8 cellular contexts compared by ENCODE assay signal in the genomic region with DNA sequence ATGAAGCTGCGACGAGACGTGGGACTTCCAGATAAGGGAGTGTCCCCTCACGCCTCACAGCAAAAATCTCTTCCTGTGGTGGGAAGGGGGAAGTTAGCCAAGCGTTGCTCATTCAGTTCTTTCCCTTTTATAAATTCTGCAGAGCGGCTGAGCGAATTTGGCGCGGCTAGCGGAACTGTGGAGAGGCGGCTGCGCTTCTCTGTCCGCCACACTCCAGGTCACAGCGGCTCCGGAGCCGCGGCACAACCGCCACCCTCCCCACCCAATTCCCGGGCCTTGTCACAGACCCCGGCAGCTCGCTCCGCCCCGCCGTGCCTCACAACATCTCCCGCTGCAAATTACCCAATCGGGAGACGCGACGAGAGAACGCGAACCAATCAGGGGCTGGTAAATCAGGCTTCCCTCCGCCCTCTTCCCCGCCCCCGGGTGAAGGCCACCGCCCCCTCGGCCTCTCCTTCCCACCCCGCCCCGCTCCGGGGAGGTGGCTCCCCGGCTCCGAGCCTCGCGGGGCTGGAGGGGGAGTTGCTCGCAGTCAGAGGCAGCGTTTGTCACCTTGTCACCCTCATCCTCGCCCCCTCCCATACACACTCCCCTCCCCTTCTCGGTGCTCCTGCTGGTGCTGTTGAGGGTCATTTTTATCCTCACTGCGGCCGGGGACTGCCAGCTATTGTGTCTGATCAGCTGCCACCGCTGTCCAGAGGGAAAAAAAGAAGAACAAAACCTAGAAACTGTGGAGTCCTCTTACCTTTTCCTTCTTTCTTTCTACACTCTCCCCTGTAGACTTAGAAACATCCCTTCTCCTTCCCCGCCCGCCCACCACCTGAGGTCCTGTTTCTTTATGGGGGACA. TPM values are rescaled to one million over a fixed set of nuclear protein-coding genes. Genes with fewer than 3 reads are reported as not detected.
DNase-seq lines count a peak whose midpoint lies in the region; ATAC-seq, FAIRE-seq and TF ChIP-seq lines count a peak whose summit lies in the region.

No MANE protein-coding gene starts in this region.

- peak; percentile 99 for FAIRE-seq in GM18507 (lab: Jason Lieb, UNC)
- no peak for FAIRE-seq in astrocyte (lab: Jason Lieb, UNC)

- no peak for TF ChIP-seq CTCF in astrocyte (IDR thresholded peaks at IDR 0.05; ENCODE audit: insufficient read depth, low read depth, low read length)
- peak in 1 of 3 experiments; percentile 24 for TF ChIP-seq CTCF in vagina (IDR thresholded peaks at IDR 0.05)

- no peaks in the 10 kb centered on the region for H3K27me3 ChIP-seq in astrocyte (ENCODE audit: insufficient read depth, low read length)
- H3K27me3 ChIP-seq in vagina, result no peaks in the 10 kb centered on the region

- peaks cover 28% of the 10 kb centered on the region for H4K20me1 ChIP-seq in astrocyte (ENCODE audit: insufficient read depth, low read length)

- peaks cover 11% of the 10 kb centered on the region for H3K36me3 Mint-ChIP-seq in astrocyte (ENCODE audit: low read depth, unreplicated experiment)

- peak overlapping the region; percentile 77 for H3K27ac Mint-ChIP-seq in astrocyte (ENCODE audit: unreplicated experiment)

- peak; percentile 88 for DNase-seq in GM18507 (ENCODE audit: extremely low spot score, insufficient read length, low read depth)
- DNase-seq in NCI-H1930 (lab: John Stamatoyannopoulos, UW), result peak; percentile 60 to 81
- peak; percentile 91 for DNase-seq in T-helper 22 cell (ENCODE audit: low read depth)
- DNase-seq in astrocyte (ENCODE audit: low read depth), result peak; percentile 92
- peak; percentile 98 for DNase-seq in hepatic stellate cell (ENCODE audit: low spot score)
- peak; percentile 99 for DNase-seq in putamen (ENCODE audit: low spot score)
- peak in 1 of 2 donors; percentile 99 for DNase-seq in vagina (ENCODE audit: extremely low spot score in 2 of 2)

- no peaks in the 10 kb centered on the region for H3K4me1 Mint-ChIP-seq in astrocyte (ENCODE audit: low read depth, unreplicated experiment)

- H3K4me3 ChIP-seq in astrocyte (ENCODE audit: insufficient read depth, low read depth, low read length), result peak overlapping the region; percentile 95
- peak overlapping the region; percentile 85 to 89 for H3K4me3 ChIP-seq in vagina

- H3K36me3 ChIP-seq in astrocyte (ENCODE audit: insufficient read depth, low read length) (no peaks in the 10 kb centered on the region), vagina (no peaks in the 10 kb centered on the region)

- H3K27ac ChIP-seq in astrocyte (ENCODE audit: low read depth, low read length), result peak overlapping the region; percentile 92
- H3K27ac ChIP-seq in vagina, result peak overlapping the region; percentile 95

- ATAC-seq in HG02973 (IDR thresholded peaks at IDR 0.05; ENCODE audit: unreplicated experiment), result peak; percentile 85

- peaks cover 29% of the 10 kb centered on the region for H3K79me2 ChIP-seq in astrocyte (ENCODE audit: insufficient read depth, low read length)

- H3K4me1 ChIP-seq in astrocyte (ENCODE audit: insufficient read depth, low read length) (peaks cover 23% of the 10 kb centered on the region), vagina (peaks cover 29% of the 10 kb centered on the region)

- TF ChIP-seq POLR2A in vagina (IDR thresholded peaks at IDR 0.05), result peak in 1 of 2 donors; percentile 94

- peak overlapping the region; percentile 100 for H3K4me2 ChIP-seq in astrocyte (ENCODE audit: low read length)

- H2AFZ ChIP-seq in astrocyte (ENCODE audit: low read depth, low read length), result peak overlapping the region; percentile 84

- H3K9me3 ChIP-seq in astrocyte (ENCODE audit: insufficient read depth, low read depth, low read length), result no peaks in the 10 kb centered on the region
- no peaks in the 10 kb centered on the region for H3K9me3 ChIP-seq in vagina

- peak overlapping the region; percentile 94 for H3K4me3 Mint-ChIP-seq in astrocyte (ENCODE audit: unreplicated experiment)

- no peaks in the 10 kb centered on the region for H3K9me3 Mint-ChIP-seq in astrocyte (ENCODE audit: unreplicated experiment)

- no peaks in the 10 kb centered on the region for H3K27me3 Mint-ChIP-seq in astrocyte (ENCODE audit: low read depth, unreplicated experiment)

- H3K9ac ChIP-seq in astrocyte (ENCODE audit: low read length), result peak overlapping the region; percentile 97

- intact Hi-C loops in vagina (cut with DNase I), result loop anchor here (10.0 kb wide), 1 partner anchor 290 kb away; a partner anchor contains a TSS

RNA-seq across cellular contexts. Expression of a gene that starts 0.9 kb away (rescaled TPM):
- total RNA-seq in astrocyte (91.5 and 107 TPM in 2 replicates), vagina (43.0 TPM)
